In genomic region chr14:105215602-105216001, GRCh38 we compare ENCODE assay signal across 1 cellular context.
TF ChIP-seq lines count a peak whose summit lies in the region.

No MANE protein-coding gene starts in this region.

TF ChIP-seq in IMR-90, 13 proteins besides CTCF, POLR2A, EP300 and RAD21:
- TF ChIP-seq MXI1 (IDR thresholded peaks at IDR 0.05; ENCODE audit: borderline replicate concordance, low read depth, low read length) (no peak), CHD1 (IDR thresholded peaks at IDR 0.05; ENCODE audit: low read depth, low read length) (no peak), FOS (IDR thresholded peaks at IDR 0.05; ENCODE audit: low read depth, low read length) (no peak), USF2 (IDR thresholded peaks at IDR 0.05; ENCODE audit: low read depth, low read length) (no peak), RFX5 (IDR thresholded peaks at IDR 0.05; ENCODE audit: low read depth, low read length) (no peak), MAFK (IDR thresholded peaks at IDR 0.05; ENCODE audit: low read depth, low read length) (no peak), CEBPB (IDR thresholded peaks at IDR 0.05; ENCODE audit: low read depth, low read length) (no peak), RCOR1 (IDR thresholded peaks at IDR 0.05; ENCODE audit: insufficient replicate concordance, low read length) (no peak), ELK1 (IDR thresholded peaks at IDR 0.05; ENCODE audit: borderline replicate concordance, low read depth, low read length) (no peak), MAZ (IDR thresholded peaks at IDR 0.05; ENCODE audit: borderline replicate concordance, low read depth, low read length) (no peak), BHLHE40 (IDR thresholded peaks at IDR 0.05; ENCODE audit: low read depth, low read length) (no peak), NFE2L2 (IDR thresholded peaks at IDR 0.05; ENCODE audit: low read depth, low read length) (no peak), SMC3 (IDR thresholded peaks at IDR 0.05; ENCODE audit: low read depth, low read length) (no peak)
TF ChIP-seq in IMR-90: peak in this region for 0.
